In the genomic region with DNA sequence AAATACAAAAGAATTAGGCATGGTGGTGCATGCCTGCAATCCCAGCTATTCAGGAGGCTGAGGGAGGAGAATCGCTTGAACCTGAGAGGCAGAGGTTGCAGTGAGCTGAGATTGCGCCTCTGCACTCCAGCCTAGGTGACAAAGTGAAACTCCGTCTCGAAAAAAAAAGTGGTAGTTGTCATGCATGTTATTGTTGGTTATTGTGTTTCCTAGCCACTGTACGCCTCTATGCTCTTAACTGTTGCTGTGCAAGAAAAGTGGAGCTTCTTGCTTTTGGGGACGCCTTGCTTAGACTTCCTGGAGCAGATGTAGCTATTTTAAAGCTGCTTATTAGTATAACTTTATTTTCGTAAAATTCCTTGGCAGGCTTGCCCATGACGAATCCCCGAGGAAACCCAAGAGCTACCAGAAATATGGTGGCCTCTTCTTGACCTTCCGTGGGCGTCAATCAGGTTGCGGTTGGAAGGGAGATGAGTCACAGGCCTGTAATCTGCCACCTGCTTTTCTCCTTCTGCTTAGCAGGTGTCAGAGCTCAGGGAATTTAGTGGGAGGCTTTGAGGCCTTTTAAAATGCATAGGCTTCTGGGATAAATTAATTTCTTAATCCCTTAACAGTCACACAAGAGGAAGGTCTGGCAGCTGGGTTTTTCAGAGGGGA, we compare ENCODE assay signal across 8 cellular contexts. TPM values are rescaled to one million over a fixed set of nuclear protein-coding genes. Genes with fewer than 3 reads are reported as not detected.
A peak's percentile ranks its signal among the peaks of the same experiment; 100 is the strongest.
DNase-seq lines count a peak whose midpoint lies in the region; ATAC-seq and TF ChIP-seq lines count a peak whose summit lies in the region.

No MANE protein-coding gene starts in this region.

- no peaks in the 10 kb centered on the region for H3K36me3 ChIP-seq in skeletal muscle tissue (ENCODE audit: control insufficient read depth in 3 of 3, insufficient read depth in 3 of 3, low read length in 3 of 3)

- peaks cover 76% of the 10 kb centered on the region for H3K27me3 ChIP-seq in foreskin keratinocyte
- no peaks in the 10 kb centered on the region for H3K27me3 ChIP-seq in skeletal muscle tissue (ENCODE audit: control insufficient read depth in 3 of 3, insufficient read depth in 3 of 3, low read length in 3 of 3)

- H3K4me1 ChIP-seq in foreskin keratinocyte (no peaks in the 10 kb centered on the region), skeletal muscle tissue (ENCODE audit: control insufficient read depth in 3 of 3, insufficient read depth in 3 of 3, low read length in 3 of 3) (peaks cover 16 to 21% (median 16%) of the 10 kb centered on the region in 3 donors)

- H3K9me3 ChIP-seq in skeletal muscle tissue (ENCODE audit: control insufficient read depth in 3 of 3, low read length in 3 of 3) = peaks cover 0 to 3% (median 0%) of the 10 kb centered on the region in 3 donors

- ATAC-seq in HG03025 (IDR thresholded peaks at IDR 0.05; ENCODE audit: low FRiP score, unreplicated experiment) (peak; percentile 86), foreskin keratinocyte (peak; percentile 97)

- H3K27ac ChIP-seq in foreskin keratinocyte = no peak overlapping the region
- H3K27ac ChIP-seq in skeletal muscle tissue (ENCODE audit: low read depth, low read length) = peak overlapping the region; percentile 75

- H3K4me3 ChIP-seq in skeletal muscle tissue (ENCODE audit: low read length in 3 of 3) = peak overlapping the region; percentile 8 to 41 (median 41)

- DNase-seq in activated gamma-delta T cell treated with Interleukin-2 at 50 U/mL for 16 hours (peak; percentile 46), activated gamma-delta T cell (lab: John Stamatoyannopoulos, UW) (no peak), NOMO-1 (lab: John Stamatoyannopoulos, UW; ENCODE audit: unreplicated experiment in 2 of 2) (peak; percentile 78 to 80), foreskin keratinocyte (peak; percentile 93 to 95), hippocampal formation (lab: John Stamatoyannopoulos, UW) (no peak)
- peak; percentile 57 for DNase-seq in activated T-cell treated with anti-CD3 and anti-CD28 coated beads, Interleukin-2, amount 50 U/mL, for 1 hour

- no peak for TF ChIP-seq CTCF in foreskin keratinocyte (conservative IDR thresholded peaks at IDR 0.05)

- H3K9ac ChIP-seq in skeletal muscle tissue (ENCODE audit: low read depth in 1 of 3, low read length in 3 of 3) = peak overlapping the region in 2 of 3 donors; percentile 7 to 15

RNA-seq across cellular contexts. Expression of a gene that starts 17.3 kb away (rescaled TPM):
- total RNA-seq in foreskin keratinocyte = not detected in 2 replicates
- polyA plus RNA-seq in foreskin keratinocyte = not detected in 2 replicates
- total RNA-seq in skeletal muscle tissue = not detected

RNA-seq across cellular contexts. Expression of a gene that starts 54.7 kb away (rescaled TPM):
- total RNA-seq in foreskin keratinocyte = 26.4 and 27.5 TPM in 2 replicates
- 14.0 and 14.9 TPM in 2 replicates for polyA plus RNA-seq in foreskin keratinocyte
- total RNA-seq in skeletal muscle tissue = 28.2 TPM

Comparison
In these comparisons a context has a peak if more than half of its experiments do, and no peak if none do; other contexts are left out.
1. DNase-seq: peak in activated gamma-delta T cell treated with Interleukin-2 at 50 U/mL for 16 hours (single experiment), NOMO-1 (2 of 2), activated T-cell treated with anti-CD3 and anti-CD28 coated beads, Interleukin-2, amount 50 U/mL, for 1 hour (single experiment) and foreskin keratinocyte (2 of 2); none in activated gamma-delta T cell (single experiment) and hippocampal formation (0 of 2).